Comparison of ENCODE assay signal across 1 cellular context in the genomic region with DNA sequence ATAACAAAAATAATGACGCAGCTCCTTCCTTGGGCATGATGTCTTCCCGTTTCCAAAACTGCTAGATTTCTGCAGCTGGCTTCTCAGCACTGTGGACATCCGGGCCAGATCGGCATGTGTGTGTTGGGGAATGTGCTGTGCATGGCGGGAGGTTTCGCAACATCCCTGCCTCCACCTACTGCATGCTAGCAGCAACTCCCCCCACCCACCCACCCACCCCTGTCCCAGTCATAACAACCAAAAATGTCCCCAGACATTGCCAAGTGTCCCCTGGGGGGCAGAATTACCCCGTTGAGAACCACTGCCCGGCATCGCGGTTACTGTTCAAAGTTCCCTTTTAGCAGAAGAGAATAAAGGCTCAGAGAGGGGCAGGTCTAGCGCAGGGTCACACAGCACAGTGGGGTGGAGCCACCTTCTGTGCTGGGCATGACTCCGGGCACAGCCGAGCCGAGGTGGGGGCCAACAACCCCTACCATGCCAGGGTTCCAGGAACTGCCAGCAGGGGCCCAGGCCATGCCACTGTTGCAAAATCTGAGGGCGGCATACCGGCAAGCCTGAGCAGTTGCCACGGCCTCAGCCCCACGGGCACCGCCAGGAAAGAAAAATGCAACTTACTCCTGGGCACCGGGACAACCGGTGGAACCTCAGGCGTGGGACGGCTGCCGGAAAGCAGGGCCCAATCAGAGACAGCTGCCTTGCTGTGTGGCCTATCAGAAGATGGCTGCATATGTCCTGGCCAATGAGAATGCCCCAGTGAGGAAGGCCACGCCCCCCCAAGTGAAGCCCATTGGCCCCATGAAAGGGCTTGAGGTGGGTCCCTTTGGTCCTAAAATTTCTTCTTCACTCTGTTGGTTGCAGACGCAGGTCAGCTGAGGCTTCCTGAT.
TF ChIP-seq lines count a peak whose summit lies in the region.

No MANE protein-coding gene starts in this region.

TF ChIP-seq in GM23338, 12 proteins besides CTCF, POLR2A, EP300 and RAD21 (continued from another document):
- TF ChIP-seq, protein P1, sequence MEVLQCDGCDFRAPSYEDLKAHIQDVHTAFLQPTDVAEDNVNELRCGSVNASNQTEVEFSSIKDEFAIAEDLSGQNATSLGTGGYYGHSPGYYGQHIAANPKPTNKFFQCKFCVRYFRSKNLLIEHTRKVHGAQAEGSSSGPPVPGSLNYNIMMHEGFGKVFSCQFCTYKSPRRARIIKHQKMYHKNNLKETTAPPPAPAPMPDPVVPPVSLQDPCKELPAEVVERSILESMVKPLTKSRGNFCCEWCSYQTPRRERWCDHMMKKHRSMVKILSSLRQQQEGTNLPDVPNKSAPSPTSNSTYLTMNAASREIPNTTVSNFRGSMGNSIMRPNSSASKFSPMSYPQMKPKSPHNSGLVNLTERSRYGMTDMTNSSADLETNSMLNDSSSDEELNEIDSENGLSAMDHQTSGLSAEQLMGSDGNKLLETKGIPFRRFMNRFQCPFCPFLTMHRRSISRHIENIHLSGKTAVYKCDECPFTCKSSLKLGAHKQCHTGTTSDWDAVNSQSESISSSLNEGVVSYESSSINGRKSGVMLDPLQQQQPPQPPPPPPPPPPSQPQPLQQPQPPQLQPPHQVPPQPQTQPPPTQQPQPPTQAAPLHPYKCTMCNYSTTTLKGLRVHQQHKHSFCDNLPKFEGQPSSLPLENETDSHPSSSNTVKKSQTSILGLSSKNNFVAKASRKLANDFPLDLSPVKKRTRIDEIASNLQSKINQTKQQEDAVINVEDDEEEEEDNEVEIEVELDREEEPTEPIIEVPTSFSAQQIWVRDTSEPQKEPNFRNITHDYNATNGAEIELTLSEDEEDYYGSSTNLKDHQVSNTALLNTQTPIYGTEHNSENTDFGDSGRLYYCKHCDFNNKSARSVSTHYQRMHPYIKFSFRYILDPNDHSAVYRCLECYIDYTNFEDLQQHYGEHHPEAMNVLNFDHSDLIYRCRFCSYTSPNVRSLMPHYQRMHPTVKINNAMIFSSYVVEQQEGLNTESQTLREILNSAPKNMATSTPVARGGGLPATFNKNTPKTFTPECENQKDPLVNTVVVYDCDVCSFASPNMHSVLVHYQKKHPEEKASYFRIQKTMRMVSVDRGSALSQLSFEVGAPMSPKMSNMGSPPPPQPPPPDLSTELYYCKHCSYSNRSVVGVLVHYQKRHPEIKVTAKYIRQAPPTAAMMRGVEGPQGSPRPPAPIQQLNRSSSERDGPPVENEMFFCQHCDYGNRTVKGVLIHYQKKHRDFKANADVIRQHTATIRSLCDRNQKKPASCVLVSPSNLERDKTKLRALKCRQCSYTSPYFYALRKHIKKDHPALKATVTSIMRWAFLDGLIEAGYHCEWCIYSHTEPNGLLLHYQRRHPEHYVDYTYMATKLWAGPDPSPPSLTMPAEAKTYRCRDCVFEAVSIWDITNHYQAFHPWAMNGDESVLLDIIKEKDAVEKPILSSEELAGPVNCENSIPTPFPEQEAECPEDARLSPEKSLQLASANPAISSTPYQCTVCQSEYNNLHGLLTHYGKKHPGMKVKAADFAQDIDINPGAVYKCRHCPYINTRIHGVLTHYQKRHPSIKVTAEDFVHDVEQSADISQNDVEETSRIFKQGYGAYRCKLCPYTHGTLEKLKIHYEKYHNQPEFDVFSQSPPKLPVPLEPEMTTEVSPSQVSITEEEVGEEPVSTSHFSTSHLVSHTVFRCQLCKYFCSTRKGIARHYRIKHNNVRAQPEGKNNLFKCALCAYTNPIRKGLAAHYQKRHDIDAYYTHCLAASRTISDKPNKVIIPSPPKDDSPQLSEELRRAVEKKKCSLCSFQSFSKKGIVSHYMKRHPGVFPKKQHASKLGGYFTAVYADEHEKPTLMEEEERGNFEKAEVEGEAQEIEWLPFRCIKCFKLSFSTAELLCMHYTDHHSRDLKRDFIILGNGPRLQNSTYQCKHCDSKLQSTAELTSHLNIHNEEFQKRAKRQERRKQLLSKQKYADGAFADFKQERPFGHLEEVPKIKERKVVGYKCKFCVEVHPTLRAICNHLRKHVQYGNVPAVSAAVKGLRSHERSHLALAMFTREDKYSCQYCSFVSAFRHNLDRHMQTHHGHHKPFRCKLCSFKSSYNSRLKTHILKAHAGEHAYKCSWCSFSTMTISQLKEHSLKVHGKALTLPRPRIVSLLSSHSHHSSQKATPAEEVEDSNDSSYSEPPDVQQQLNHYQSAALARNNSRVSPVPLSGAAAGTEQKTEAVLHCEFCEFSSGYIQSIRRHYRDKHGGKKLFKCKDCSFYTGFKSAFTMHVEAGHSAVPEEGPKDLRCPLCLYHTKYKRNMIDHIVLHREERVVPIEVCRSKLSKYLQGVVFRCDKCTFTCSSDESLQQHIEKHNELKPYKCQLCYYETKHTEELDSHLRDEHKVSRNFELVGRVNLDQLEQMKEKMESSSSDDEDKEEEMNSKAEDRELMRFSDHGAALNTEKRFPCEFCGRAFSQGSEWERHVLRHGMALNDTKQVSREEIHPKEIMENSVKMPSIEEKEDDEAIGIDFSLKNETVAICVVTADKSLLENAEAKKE (CRISPR knock-in tag; IDR thresholded peaks at IDR 0.05): no peak
- TF ChIP-seq EZH2 (IDR thresholded peaks at IDR 0.05; ENCODE audit: low read depth, unreplicated experiment) (no peak), POLR2AphosphoS5 (IDR thresholded peaks at IDR 0.05; ENCODE audit: low read depth) (no peak)
- TF ChIP-seq, protein P2, sequence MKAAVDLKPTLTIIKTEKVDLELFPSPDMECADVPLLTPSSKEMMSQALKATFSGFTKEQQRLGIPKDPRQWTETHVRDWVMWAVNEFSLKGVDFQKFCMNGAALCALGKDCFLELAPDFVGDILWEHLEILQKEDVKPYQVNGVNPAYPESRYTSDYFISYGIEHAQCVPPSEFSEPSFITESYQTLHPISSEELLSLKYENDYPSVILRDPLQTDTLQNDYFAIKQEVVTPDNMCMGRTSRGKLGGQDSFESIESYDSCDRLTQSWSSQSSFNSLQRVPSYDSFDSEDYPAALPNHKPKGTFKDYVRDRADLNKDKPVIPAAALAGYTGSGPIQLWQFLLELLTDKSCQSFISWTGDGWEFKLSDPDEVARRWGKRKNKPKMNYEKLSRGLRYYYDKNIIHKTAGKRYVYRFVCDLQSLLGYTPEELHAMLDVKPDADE (IDR thresholded peaks at IDR 0.05): no peak
